ENCODE assay signal across 24 cellular contexts in genomic region chr12:120790114-120790513, GRCh38.
"Had no signal": no experiment of that assay in that cellular context is flagged by ENCODE, and none has a peak within 500 bp of the region (broad histone marks: within the 10 kb centered on the region; RNA-seq: fewer than 3 reads in every experiment).

No MANE protein-coding gene starts in this region.

- DNase-seq: heart right ventricle; kidney glomerular epithelial cell; left cardiac atrium; lower lobe of right lung; naive thymus-derived CD8-positive, alpha-beta T cell; pancreas; psoas muscle; right lobe of liver; stimulated activated CD4-positive, alpha-beta T cell treated with anti-CD3 and anti-CD28 coated beads, Interleukin-1b, Interleukin-23, amount 100 ng/mL, for 48 hours; stimulated activated CD4-positive, alpha-beta T cell treated with anti-CD3 and anti-CD28 coated beads, Interleukin-2, amount 100 ng/mL, for 48 hours; stimulated activated CD4-positive, alpha-beta T cell treated with anti-CD3 and anti-CD28 coated beads, Interleukin-4, amount 100 ng/mL, for 4 hours; stimulated activated CD8-positive, alpha-beta memory T cell treated with anti-CD3 and anti-CD28 coated beads, Interleukin-4, amount 100 ng/mL, for 48 hours; stimulated activated naive CD4-positive, alpha-beta T cell treated with Interleukin-2 at 50 U/mL for 16 hours; stimulated activated naive CD8-positive, alpha-beta T cell treated with anti-CD3 and anti-CD28 coated beads, Interleukin-15, amount 100 ng/mL, for 72 hours; uterus had no signal

- H3K27me3 ChIP-seq: heart right ventricle, hepatocyte, pancreas, right lobe of liver, tibial nerve, uterus had no signal

- H3K27ac Mint-ChIP-seq: memory B cell; nephron; stimulated activated memory B cell treated with anti-CD40 and anti-IgM and Interleukin-4, amounts not matched to agents 10 μg/mL and 1 μg/mL and 100 μg/mL, for 72 hours; stimulated activated naive CD8-positive, alpha-beta T cell treated with anti-CD3 and anti-CD28 coated beads, Interleukin-15, amount 100 ng/mL, for 72 hours; type B pancreatic cell had no signal

- H3K4me2 ChIP-seq: hepatocyte, smooth muscle cell had no signal

- H3K4me3 ChIP-seq: heart right ventricle, hepatocyte, lower lobe of right lung, pancreas, psoas muscle, right lobe of liver, smooth muscle cell, tibial nerve, uterus had no signal

- H3K9me3 Mint-ChIP-seq: stimulated activated memory B cell treated with anti-CD40 and anti-IgM and Interleukin-4, amounts not matched to agents 10 μg/mL and 1 μg/mL and 100 μg/mL, for 72 hours; type B pancreatic cell had no signal

- H2AFZ ChIP-seq: hepatocyte had no signal

- H3K27me3 Mint-ChIP-seq: memory B cell; naive thymus-derived CD8-positive, alpha-beta T cell; stimulated activated memory B cell treated with anti-CD40 and anti-IgM and Interleukin-4, amounts not matched to agents 10 μg/mL and 1 μg/mL and 100 μg/mL, for 72 hours; stimulated activated naive CD8-positive, alpha-beta T cell treated with anti-CD3 and anti-CD28 coated beads, Interleukin-15, amount 100 ng/mL, for 72 hours; type B pancreatic cell had no signal

- H3K4me1 ChIP-seq: pancreas, psoas muscle, right lobe of liver, uterus had no signal

- H3K27ac ChIP-seq: heart right ventricle, hepatocyte, lower lobe of right lung, pancreas, psoas muscle, right lobe of liver, tibial nerve, uterus had no signal

- H3K4me3 Mint-ChIP-seq: memory B cell; naive thymus-derived CD8-positive, alpha-beta T cell; nephron; neural crest cell; stimulated activated memory B cell treated with anti-CD40 and anti-IgM and Interleukin-4, amounts not matched to agents 10 μg/mL and 1 μg/mL and 100 μg/mL, for 72 hours; stimulated activated naive CD8-positive, alpha-beta T cell treated with anti-CD3 and anti-CD28 coated beads, Interleukin-15, amount 100 ng/mL, for 72 hours; type B pancreatic cell had no signal

- ATAC-seq: heart right ventricle; left cardiac atrium; left lobe of liver; lower lobe of right lung; naive thymus-derived CD8-positive, alpha-beta T cell; pancreas; psoas muscle; right lobe of liver; stimulated activated memory B cell treated with anti-CD40 and anti-IgM and Interleukin-4, amounts not matched to agents 10 μg/mL and 1 μg/mL and 100 μg/mL, for 72 hours; stimulated activated naive CD8-positive, alpha-beta T cell treated with anti-CD3 and anti-CD28 coated beads, Interleukin-15, amount 100 ng/mL, for 72 hours had no signal

- H3K36me3 ChIP-seq: pancreas, tibial nerve, uterus had no signal

- H3K4me1 Mint-ChIP-seq: nephron; stimulated activated naive CD8-positive, alpha-beta T cell treated with anti-CD3 and anti-CD28 coated beads, Interleukin-15, amount 100 ng/mL, for 72 hours had no signal

- H3K9me3 ChIP-seq: pancreas, right lobe of liver, uterus had no signal
